Comparison of ENCODE assay signal across 26 cellular contexts in genomic region chr12:70288817-70289216, GRCh38. TPM values are rescaled to one million over a fixed set of nuclear protein-coding genes. Genes with fewer than 3 reads are reported as not detected.
DNase-seq lines count a peak whose midpoint lies in the region; ATAC-seq, FAIRE-seq and TF ChIP-seq lines count a peak whose summit lies in the region.
"Had no signal": no experiment of that assay in that cellular context is flagged by ENCODE, and none has a peak within 500 bp of the region (broad histone marks: within the 10 kb centered on the region; RNA-seq: fewer than 3 reads in every experiment).

No MANE protein-coding gene starts in this region.

- H3K4me1 ChIP-seq in GM23338 (ENCODE audit: insufficient read depth) = peaks cover 38% of the 10 kb centered on the region
- H3K4me1 ChIP-seq: Peyer's patch had no signal

- H3K4me2 ChIP-seq in GM23338 = 0 out of 2 replicates have a peak overlapping the region, but pooled peaks have one; percentile 55

- no peak overlapping the region for H3K4me3 Mint-ChIP-seq in activated CD4-positive, alpha-beta T cell treated with anti-CD3 and anti-CD28 coated beads for 36 hours
- no peak overlapping the region; the same call in 2 of the 3 replicates for H3K4me3 Mint-ChIP-seq in GM23338
- H3K4me3 Mint-ChIP-seq in activated T-helper 17 cell treated with anti-CD3 and anti-CD28 coated beads, Interleukin-2, amount 50 U/mL, for 72 hours = no peak overlapping the region
- H3K4me3 Mint-ChIP-seq in memory B cell = no peak overlapping the region

- no peak overlapping the region for H2AFZ ChIP-seq in GM23338

- DNase-seq in activated CD4-positive, alpha-beta T cell treated with anti-CD3 and anti-CD28 coated beads for 36 hours = no peak
- no peak for DNase-seq in activated CD4-positive, alpha-beta T cell treated with anti-CD3 and anti-CD28 coated beads for 1 hour
- no peak for DNase-seq in GM23338 (ENCODE audit: low spot score)
- DNase-seq in memory B cell (ENCODE audit: low spot score in 2 of 2) = no peak
- no peak for DNase-seq in GM12891 (ENCODE audit: insufficient read length, low spot score)
- no peak for DNase-seq in NCI-H510A treated with DMSO at 0.1 percent for 48 hours (lab: John Stamatoyannopoulos, UW)
- DNase-seq: AML-193; C1 segment of cervical spinal cord; Calu3; CD8-positive, alpha-beta memory T cell; DMS153; H7; IMR-90; MV-4-11; NCI-H1105 treated with DMSO at 0.1 percent for 48 hours; NCI-H1694; NCI-H2081; NCI-H2171; NCI-H526; Peyer's patch had no signal

- peak overlapping the region; percentile 57; the same call in 1 of the 2 replicates for H3K27ac ChIP-seq in GM23338 (ENCODE audit: low read depth)
- H3K27ac ChIP-seq: 22Rv1, Peyer's patch had no signal

- no peaks in the 10 kb centered on the region for H3K36me3 ChIP-seq in GM23338 (ENCODE audit: insufficient read depth)

- no peak for TF ChIP-seq CTCF in GM23338 (conservative IDR thresholded peaks at IDR 0.05; ENCODE audit: low read depth in 2 of 2)

- FAIRE-seq in GM12891 (lab: Jason Lieb, UNC) = no peak
- FAIRE-seq: G401.6, GM18507, GM19239 had no signal

- no peaks in the 10 kb centered on the region for H3F3A ChIP-seq in GM23338 (replicated peaks; ENCODE audit: low read depth)

- POLR2A ChIA-PET in activated CD4-positive, alpha-beta T cell treated with anti-CD3 and anti-CD28 coated beads for 36 hours (lab: Charles Lee) = interaction anchor here (0.6 kb wide), 1 partner anchor 192 kb away, joined by 4 read pairs; no protein-coding TSS in a partner anchor

- peaks cover 92% of the 10 kb centered on the region for H3K79me2 ChIP-seq in GM23338 (replicated peaks; ENCODE audit: insufficient read depth)

- H4K20me1 ChIP-seq in GM23338 (replicated peaks; ENCODE audit: insufficient read depth) = peaks cover 6% of the 10 kb centered on the region; the same call in 1 of the 2 replicates

- no peaks in the 10 kb centered on the region for H3K27me3 ChIP-seq in GM23338 (ENCODE audit: insufficient read depth)
- H3K27me3 ChIP-seq: Peyer's patch had no signal

- H3K4me3 ChIP-seq in GM23338 = no peak overlapping the region
- H3K4me3 ChIP-seq: Peyer's patch had no signal

- intact Hi-C loops in activated CD4-positive, alpha-beta T cell treated with anti-CD3 and anti-CD28 coated beads for 36 hours (cut with DNase I, micrococcal nuclease) = no loop called here

- H3K9me3 Mint-ChIP-seq in activated CD4-positive, alpha-beta T cell treated with anti-CD3 and anti-CD28 coated beads for 36 hours (ENCODE audit: low read depth) = no peaks in the 10 kb centered on the region
- no peaks in the 10 kb centered on the region for H3K9me3 Mint-ChIP-seq in GM23338
- H3K9me3 Mint-ChIP-seq in activated T-helper 17 cell treated with anti-CD3 and anti-CD28 coated beads, Interleukin-2, amount 50 U/mL, for 72 hours = no peaks in the 10 kb centered on the region
- H3K9me3 Mint-ChIP-seq in memory B cell = no peaks in the 10 kb centered on the region
- H3K9me3 Mint-ChIP-seq: CD8-positive, alpha-beta memory T cell had no signal

- H3K4me1 Mint-ChIP-seq in activated CD4-positive, alpha-beta T cell treated with anti-CD3 and anti-CD28 coated beads for 36 hours = peaks cover 45% of the 10 kb centered on the region
- H3K4me1 Mint-ChIP-seq in GM23338 = peaks cover 42% of the 10 kb centered on the region
- H3K4me1 Mint-ChIP-seq in activated T-helper 17 cell treated with anti-CD3 and anti-CD28 coated beads, Interleukin-2, amount 50 U/mL, for 72 hours = peaks cover 39% of the 10 kb centered on the region
- peaks cover 30% of the 10 kb centered on the region for H3K4me1 Mint-ChIP-seq in memory B cell

- CTCF ChIA-PET in activated CD4-positive, alpha-beta T cell treated with anti-CD3 and anti-CD28 coated beads for 36 hours (lab: Charles Lee) = no interaction called here

- no peak for TF ChIP-seq POLR2A in GM12891 (IDR thresholded peaks at IDR 0.05; ENCODE audit: low read depth, low read length)

- H3K36me3 Mint-ChIP-seq in activated CD4-positive, alpha-beta T cell treated with anti-CD3 and anti-CD28 coated beads for 36 hours (ENCODE audit: low read depth) = peaks cover 29% of the 10 kb centered on the region
- H3K36me3 Mint-ChIP-seq in GM23338 (ENCODE audit: low read depth) = peaks cover 22% of the 10 kb centered on the region; the same call in 2 of the 3 replicates
- peaks cover 73% of the 10 kb centered on the region for H3K36me3 Mint-ChIP-seq in activated T-helper 17 cell treated with anti-CD3 and anti-CD28 coated beads, Interleukin-2, amount 50 U/mL, for 72 hours (ENCODE audit: low read depth)
- peaks cover 25% of the 10 kb centered on the region for H3K36me3 Mint-ChIP-seq in memory B cell

- no peaks in the 10 kb centered on the region for H3K27me3 Mint-ChIP-seq in activated CD4-positive, alpha-beta T cell treated with anti-CD3 and anti-CD28 coated beads for 36 hours
- H3K27me3 Mint-ChIP-seq in GM23338 (ENCODE audit: insufficient read depth, low read depth, poor library complexity) (no peaks in the 10 kb centered on the region), memory B cell (no peaks in the 10 kb centered on the region)
- H3K27me3 Mint-ChIP-seq in activated T-helper 17 cell treated with anti-CD3 and anti-CD28 coated beads, Interleukin-2, amount 50 U/mL, for 72 hours = no peaks in the 10 kb centered on the region
- H3K27me3 Mint-ChIP-seq: CD8-positive, alpha-beta memory T cell had no signal

- no peak for ATAC-seq in activated CD4-positive, alpha-beta T cell treated with anti-CD3 and anti-CD28 coated beads for 36 hours
- no peak for ATAC-seq in GM23338
- ATAC-seq in activated T-helper 17 cell treated with anti-CD3 and anti-CD28 coated beads, Interleukin-2, amount 50 U/mL, for 72 hours (replicated peaks) = no peak
- no peak for ATAC-seq in memory B cell (ENCODE audit: low read depth)
- no peak for ATAC-seq in GM18873 (IDR thresholded peaks at IDR 0.05; ENCODE audit: low FRiP score, unreplicated experiment)

- H3K9me2 ChIP-seq in GM23338 (ENCODE audit: insufficient read depth) = no peaks in the 10 kb centered on the region

- H3K27ac Mint-ChIP-seq in activated CD4-positive, alpha-beta T cell treated with anti-CD3 and anti-CD28 coated beads for 36 hours = peak overlapping the region; percentile 55
- peak overlapping the region; percentile 94 for H3K27ac Mint-ChIP-seq in GM23338
- H3K27ac Mint-ChIP-seq in activated T-helper 17 cell treated with anti-CD3 and anti-CD28 coated beads, Interleukin-2, amount 50 U/mL, for 72 hours = peak overlapping the region; percentile 28
- peak overlapping the region; percentile 40 for H3K27ac Mint-ChIP-seq in memory B cell

TF ChIP-seq in GM23338, 12 proteins besides CTCF, POLR2A, EP300 and RAD21 (continues in another document):
- TF ChIP-seq NANOG (IDR thresholded peaks at IDR 0.05; ENCODE audit: borderline replicate concordance) = no peak
- no peak for TF ChIP-seq STAT1 (IDR thresholded peaks at IDR 0.05; ENCODE audit: unreplicated experiment)
- no peak for TF ChIP-seq EZH2 (IDR thresholded peaks at IDR 0.05; ENCODE audit: low read depth, unreplicated experiment)
- TF ChIP-seq ZNF114 (CRISPR knock-in tag; IDR thresholded peaks at IDR 0.05) = no peak

TF ChIP-seq in GM12891, 5 proteins besides CTCF, POLR2A, EP300 and RAD21:
- TF ChIP-seq POU2F2 (IDR thresholded peaks at IDR 0.05; ENCODE audit: low read depth, low read length) (no peak), SPI1 (IDR thresholded peaks at IDR 0.05; ENCODE audit: low read depth, low read length) (no peak), PAX5 (IDR thresholded peaks at IDR 0.05; ENCODE audit: insufficient read depth, low read length, severe bottlenecking) (no peak), TAF1 (IDR thresholded peaks at IDR 0.05; ENCODE audit: low read depth, low read length) (no peak)

RNA-seq across cellular contexts. Expression of gene CNOT2, which starts 45.6 kb away (rescaled TPM):
- total RNA-seq in activated CD4-positive, alpha-beta T cell treated with anti-CD3 and anti-CD28 coated beads for 36 hours = 10 to 100 TPM; 63.3 to 77.7 TPM
- 124 and 152 TPM in 2 replicates for total RNA-seq in GM23338 (2014; rRNA removed; shearing (Covaris generic))
- 80.2 and 110 TPM in 2 replicates for polyA plus RNA-seq in GM23338 (2016; fragmentation: Nextera tagmentation; extraction: Ambion mirVana)
- 10 to 100 TPM; 66.4 to 71.1 TPM for total RNA-seq in activated T-helper 17 cell treated with anti-CD3 and anti-CD28 coated beads, Interleukin-2, amount 50 U/mL, for 72 hours
- polyA plus RNA-seq in GM12891 (2012; ENCODE audit: low read depth, missing spikeins) = 48.8 TPM

Comparison
In these comparisons a context has a peak if more than half of its experiments do, and no peak if none do; other contexts are left out.
1. H3K27ac Mint-ChIP-seq: peak in every context shown above with its lines; median percentile 94 in GM23338; 55 in activated CD4-positive, alpha-beta T cell treated with anti-CD3 and anti-CD28 coated beads for 36 hours; 40 in memory B cell; 28 in activated T-helper 17 cell treated with anti-CD3 and anti-CD28 coated beads, Interleukin-2, amount 50 U/mL, for 72 hours.